Comparison of ENCODE assay signal across 1 cellular context in genomic region chr17:29931253-29931932, GRCh38.
TF ChIP-seq lines count a peak whose summit lies in the region.

No MANE protein-coding gene starts in this region.

TF ChIP-seq in HepG2, 621 proteins besides CTCF, POLR2A, EP300 and RAD21 (continued from another document):
- TF ChIP-seq, protein P1, sequence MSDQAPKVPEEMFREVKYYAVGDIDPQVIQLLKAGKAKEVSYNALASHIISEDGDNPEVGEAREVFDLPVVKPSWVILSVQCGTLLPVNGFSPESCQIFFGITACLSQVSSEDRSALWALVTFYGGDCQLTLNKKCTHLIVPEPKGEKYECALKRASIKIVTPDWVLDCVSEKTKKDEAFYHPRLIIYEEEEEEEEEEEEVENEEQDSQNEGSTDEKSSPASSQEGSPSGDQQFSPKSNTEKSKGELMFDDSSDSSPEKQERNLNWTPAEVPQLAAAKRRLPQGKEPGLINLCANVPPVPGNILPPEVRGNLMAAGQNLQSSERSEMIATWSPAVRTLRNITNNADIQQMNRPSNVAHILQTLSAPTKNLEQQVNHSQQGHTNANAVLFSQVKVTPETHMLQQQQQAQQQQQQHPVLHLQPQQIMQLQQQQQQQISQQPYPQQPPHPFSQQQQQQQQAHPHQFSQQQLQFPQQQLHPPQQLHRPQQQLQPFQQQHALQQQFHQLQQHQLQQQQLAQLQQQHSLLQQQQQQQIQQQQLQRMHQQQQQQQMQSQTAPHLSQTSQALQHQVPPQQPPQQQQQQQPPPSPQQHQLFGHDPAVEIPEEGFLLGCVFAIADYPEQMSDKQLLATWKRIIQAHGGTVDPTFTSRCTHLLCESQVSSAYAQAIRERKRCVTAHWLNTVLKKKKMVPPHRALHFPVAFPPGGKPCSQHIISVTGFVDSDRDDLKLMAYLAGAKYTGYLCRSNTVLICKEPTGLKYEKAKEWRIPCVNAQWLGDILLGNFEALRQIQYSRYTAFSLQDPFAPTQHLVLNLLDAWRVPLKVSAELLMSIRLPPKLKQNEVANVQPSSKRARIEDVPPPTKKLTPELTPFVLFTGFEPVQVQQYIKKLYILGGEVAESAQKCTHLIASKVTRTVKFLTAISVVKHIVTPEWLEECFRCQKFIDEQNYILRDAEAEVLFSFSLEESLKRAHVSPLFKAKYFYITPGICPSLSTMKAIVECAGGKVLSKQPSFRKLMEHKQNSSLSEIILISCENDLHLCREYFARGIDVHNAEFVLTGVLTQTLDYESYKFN (CRISPR knock-in tag; conservative IDR thresholded peaks at IDR 0.05): peak; percentile 44; the same call in 1 of the 2 replicates
- TF ChIP-seq FOXK1 (CRISPR knock-in tag; IDR thresholded peaks at IDR 0.05; ENCODE audit: borderline replicate concordance, low read depth) (peak; percentile 42; the same call in 1 of the 2 replicates), NFYB (CRISPR knock-in tag; IDR thresholded peaks at IDR 0.05) (no peak), MBD4 (IDR thresholded peaks at IDR 0.05; ENCODE audit: borderline replicate concordance, low read length) (0 out of 2 replicates have a peak, but pooled peaks have one; percentile 31), HNRNPLL (IDR thresholded peaks at IDR 0.05; ENCODE audit: low read depth, low read length, poor library complexity, severe bottlenecking) (no peak), HNF4A (CRISPR knock-in tag; IDR thresholded peaks at IDR 0.05) (peak; percentile 38; the same call in 1 of the 2 replicates), SIN3A (IDR thresholded peaks at IDR 0.05; ENCODE audit: borderline replicate concordance, low read depth, low read length) (peak; percentile 38; the same call in 1 of the 2 replicates), KAT8 (CRISPR knock-in tag; IDR thresholded peaks at IDR 0.05) (peak; percentile 43; the same call in 1 of the 2 replicates), THAP11 (CRISPR knock-in tag; IDR thresholded peaks at IDR 0.05) (peak; percentile 31), SAP130 (CRISPR knock-in tag; IDR thresholded peaks at IDR 0.05; ENCODE audit: low read depth) (peak; percentile 74), TAF1 (CRISPR knock-in tag; IDR thresholded peaks at IDR 0.05) (no peak), MED1 (CRISPR knock-in tag; IDR thresholded peaks at IDR 0.05) (peak; percentile 50; the same call in 1 of the 2 replicates), XBP1 (CRISPR knock-in tag; IDR thresholded peaks at IDR 0.05) (no peak), EZH2 (conservative IDR thresholded peaks at IDR 0.05; ENCODE audit: low read depth, low read length) (no peak), ISL2 (CRISPR knock-in tag; IDR thresholded peaks at IDR 0.05) (0 out of 2 replicates have a peak, but pooled peaks have one; percentile 23), SOX13 (IDR thresholded peaks at IDR 0.05) (no peak), SOX13 (CRISPR knock-in tag; conservative IDR thresholded peaks at IDR 0.05 in 1 of 2, IDR thresholded peaks at IDR 0.05 in 1 of 2) (peak in 1 of 2 experiments; percentile 22; a peak in 1 of 4 replicates), ZFX (CRISPR knock-in tag; IDR thresholded peaks at IDR 0.05; ENCODE audit: low read depth) (0 out of 2 replicates have a peak, but pooled peaks have one; percentile 14), HOXA9 (CRISPR knock-in tag; IDR thresholded peaks at IDR 0.05; ENCODE audit: borderline replicate concordance) (no peak), FOXJ3 (CRISPR knock-in tag; IDR thresholded peaks at IDR 0.05; ENCODE audit: borderline replicate concordance) (peak; percentile 41; the same call in 1 of the 2 replicates), RXRB (CRISPR knock-in tag; IDR thresholded peaks at IDR 0.05; ENCODE audit: borderline replicate concordance) (0 out of 2 replicates have a peak, but pooled peaks have one; percentile 32), ZNF652 (CRISPR knock-in tag; IDR thresholded peaks at IDR 0.05; ENCODE audit: borderline replicate concordance, low read depth) (peak; percentile 81; the same call in 1 of the 2 replicates), TARDBP (CRISPR knock-in tag; IDR thresholded peaks at IDR 0.05) (peak; percentile 23; the same call in 1 of the 2 replicates), STAG1 (CRISPR knock-in tag; IDR thresholded peaks at IDR 0.05) (peak; percentile 79), ELF1 (CRISPR knock-in tag; IDR thresholded peaks at IDR 0.05) (0 out of 2 replicates have a peak, but pooled peaks have one; percentile 34), SSRP1 (CRISPR knock-in tag; IDR thresholded peaks at IDR 0.05) (0 out of 2 replicates have a peak, but pooled peaks have one; percentile 25), HCFC1 (IDR thresholded peaks at IDR 0.05; ENCODE audit: low read depth, low read length) (no peak), FOXP1 (IDR thresholded peaks at IDR 0.05) (peak; percentile 56; the same call in 1 of the 2 replicates), FOXP1 (CRISPR knock-in tag; IDR thresholded peaks at IDR 0.05) (peak; percentile 89), HMG20A (CRISPR knock-in tag; IDR thresholded peaks at IDR 0.05; ENCODE audit: borderline replicate concordance) (peak; percentile 34; the same call in 1 of the 2 replicates), PCBP1 (IDR thresholded peaks at IDR 0.05; ENCODE audit: borderline replicate concordance, low read depth, low read length) (no peak), FOXO1 (CRISPR knock-in tag; IDR thresholded peaks at IDR 0.05) (peak; percentile 20; the same call in 1 of the 2 replicates), JARID2 (CRISPR knock-in tag; IDR thresholded peaks at IDR 0.05; ENCODE audit: insufficient replicate concordance) (no peak), HMGXB4 (CRISPR knock-in tag; IDR thresholded peaks at IDR 0.05; ENCODE audit: borderline replicate concordance in 1 of 2, low read depth in 1 of 2) (peak; percentile 68 to 84; a peak in 3 of 4 replicates), MIXL1 (CRISPR knock-in tag; IDR thresholded peaks at IDR 0.05) (peak; percentile 75), DNMT3B (CRISPR knock-in tag; conservative IDR thresholded peaks at IDR 0.05) (0 out of 2 replicates have a peak, but pooled peaks have one; percentile 50), PAX8 (CRISPR knock-in tag; IDR thresholded peaks at IDR 0.05; ENCODE audit: borderline replicate concordance) (no peak), ZNF552 (CRISPR knock-in tag; IDR thresholded peaks at IDR 0.05; ENCODE audit: borderline replicate concordance) (no peak)
- TF ChIP-seq, protein P2, sequence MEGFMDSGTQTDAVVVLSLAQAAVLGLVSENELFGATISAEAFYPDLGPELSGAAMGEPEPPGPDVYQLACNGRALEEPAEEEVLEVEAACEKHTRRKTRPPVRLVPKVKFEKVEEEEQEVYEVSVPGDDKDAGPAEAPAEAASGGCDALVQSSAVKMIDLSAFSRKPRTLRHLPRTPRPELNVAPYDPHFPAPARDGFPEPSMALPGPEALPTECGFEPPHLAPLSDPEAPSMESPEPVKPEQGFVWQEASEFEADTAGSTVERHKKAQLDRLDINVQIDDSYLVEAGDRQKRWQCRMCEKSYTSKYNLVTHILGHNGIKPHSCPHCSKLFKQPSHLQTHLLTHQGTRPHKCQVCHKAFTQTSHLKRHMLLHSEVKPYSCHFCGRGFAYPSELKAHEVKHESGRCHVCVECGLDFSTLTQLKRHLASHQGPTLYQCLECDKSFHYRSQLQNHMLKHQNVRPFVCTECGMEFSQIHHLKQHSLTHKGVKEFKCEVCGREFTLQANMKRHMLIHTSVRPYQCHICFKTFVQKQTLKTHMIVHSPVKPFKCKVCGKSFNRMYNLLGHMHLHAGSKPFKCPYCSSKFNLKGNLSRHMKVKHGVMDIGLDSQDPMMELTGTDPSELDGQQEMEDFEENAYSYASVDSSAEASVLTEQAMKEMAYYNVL (CRISPR knock-in tag; IDR thresholded peaks at IDR 0.05; ENCODE audit: borderline replicate concordance): peak; percentile 42; the same call in 1 of the 2 replicates
- TF ChIP-seq, protein P3, sequence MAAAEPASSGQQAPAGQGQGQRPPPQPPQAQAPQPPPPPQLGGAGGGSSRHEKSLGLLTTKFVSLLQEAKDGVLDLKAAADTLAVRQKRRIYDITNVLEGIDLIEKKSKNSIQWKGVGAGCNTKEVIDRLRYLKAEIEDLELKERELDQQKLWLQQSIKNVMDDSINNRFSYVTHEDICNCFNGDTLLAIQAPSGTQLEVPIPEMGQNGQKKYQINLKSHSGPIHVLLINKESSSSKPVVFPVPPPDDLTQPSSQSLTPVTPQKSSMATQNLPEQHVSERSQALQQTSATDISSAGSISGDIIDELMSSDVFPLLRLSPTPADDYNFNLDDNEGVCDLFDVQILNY (CRISPR knock-in tag; conservative IDR thresholded peaks at IDR 0.05): no peak
- TF ChIP-seq, protein P4, sequence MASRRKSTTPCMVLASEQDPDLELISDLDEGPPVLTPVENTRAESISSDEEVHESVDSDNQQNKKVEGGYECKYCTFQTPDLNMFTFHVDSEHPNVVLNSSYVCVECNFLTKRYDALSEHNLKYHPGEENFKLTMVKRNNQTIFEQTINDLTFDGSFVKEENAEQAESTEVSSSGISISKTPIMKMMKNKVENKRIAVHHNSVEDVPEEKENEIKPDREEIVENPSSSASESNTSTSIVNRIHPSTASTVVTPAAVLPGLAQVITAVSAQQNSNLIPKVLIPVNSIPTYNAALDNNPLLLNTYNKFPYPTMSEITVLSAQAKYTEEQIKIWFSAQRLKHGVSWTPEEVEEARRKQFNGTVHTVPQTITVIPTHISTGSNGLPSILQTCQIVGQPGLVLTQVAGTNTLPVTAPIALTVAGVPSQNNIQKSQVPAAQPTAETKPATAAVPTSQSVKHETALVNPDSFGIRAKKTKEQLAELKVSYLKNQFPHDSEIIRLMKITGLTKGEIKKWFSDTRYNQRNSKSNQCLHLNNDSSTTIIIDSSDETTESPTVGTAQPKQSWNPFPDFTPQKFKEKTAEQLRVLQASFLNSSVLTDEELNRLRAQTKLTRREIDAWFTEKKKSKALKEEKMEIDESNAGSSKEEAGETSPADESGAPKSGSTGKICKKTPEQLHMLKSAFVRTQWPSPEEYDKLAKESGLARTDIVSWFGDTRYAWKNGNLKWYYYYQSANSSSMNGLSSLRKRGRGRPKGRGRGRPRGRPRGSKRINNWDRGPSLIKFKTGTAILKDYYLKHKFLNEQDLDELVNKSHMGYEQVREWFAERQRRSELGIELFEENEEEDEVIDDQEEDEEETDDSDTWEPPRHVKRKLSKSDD (CRISPR knock-in tag; IDR thresholded peaks at IDR 0.05; ENCODE audit: low read depth): no peak
- TF ChIP-seq, protein P5, sequence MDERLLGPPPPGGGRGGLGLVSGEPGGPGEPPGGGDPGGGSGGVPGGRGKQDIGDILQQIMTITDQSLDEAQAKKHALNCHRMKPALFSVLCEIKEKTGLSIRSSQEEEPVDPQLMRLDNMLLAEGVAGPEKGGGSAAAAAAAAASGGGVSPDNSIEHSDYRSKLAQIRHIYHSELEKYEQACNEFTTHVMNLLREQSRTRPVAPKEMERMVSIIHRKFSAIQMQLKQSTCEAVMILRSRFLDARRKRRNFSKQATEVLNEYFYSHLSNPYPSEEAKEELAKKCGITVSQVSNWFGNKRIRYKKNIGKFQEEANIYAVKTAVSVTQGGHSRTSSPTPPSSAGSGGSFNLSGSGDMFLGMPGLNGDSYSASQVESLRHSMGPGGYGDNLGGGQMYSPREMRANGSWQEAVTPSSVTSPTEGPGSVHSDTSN (CRISPR knock-in tag; IDR thresholded peaks at IDR 0.05): 0 out of 2 replicates have a peak, but pooled peaks have one; percentile 15
- TF ChIP-seq, protein P6, sequence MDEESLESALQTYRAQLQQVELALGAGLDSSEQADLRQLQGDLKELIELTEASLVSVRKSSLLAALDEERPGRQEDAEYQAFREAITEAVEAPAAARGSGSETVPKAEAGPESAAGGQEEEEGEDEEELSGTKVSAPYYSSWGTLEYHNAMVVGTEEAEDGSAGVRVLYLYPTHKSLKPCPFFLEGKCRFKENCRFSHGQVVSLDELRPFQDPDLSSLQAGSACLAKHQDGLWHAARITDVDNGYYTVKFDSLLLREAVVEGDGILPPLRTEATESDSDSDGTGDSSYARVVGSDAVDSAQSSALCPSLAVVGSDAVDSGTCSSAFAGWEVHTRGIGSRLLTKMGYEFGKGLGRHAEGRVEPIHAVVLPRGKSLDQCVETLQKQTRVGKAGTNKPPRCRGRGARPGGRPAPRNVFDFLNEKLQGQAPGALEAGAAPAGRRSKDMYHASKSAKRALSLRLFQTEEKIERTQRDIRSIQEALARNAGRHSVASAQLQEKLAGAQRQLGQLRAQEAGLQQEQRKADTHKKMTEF (CRISPR knock-in tag; IDR thresholded peaks at IDR 0.05): no peak
- TF ChIP-seq, protein P7, sequence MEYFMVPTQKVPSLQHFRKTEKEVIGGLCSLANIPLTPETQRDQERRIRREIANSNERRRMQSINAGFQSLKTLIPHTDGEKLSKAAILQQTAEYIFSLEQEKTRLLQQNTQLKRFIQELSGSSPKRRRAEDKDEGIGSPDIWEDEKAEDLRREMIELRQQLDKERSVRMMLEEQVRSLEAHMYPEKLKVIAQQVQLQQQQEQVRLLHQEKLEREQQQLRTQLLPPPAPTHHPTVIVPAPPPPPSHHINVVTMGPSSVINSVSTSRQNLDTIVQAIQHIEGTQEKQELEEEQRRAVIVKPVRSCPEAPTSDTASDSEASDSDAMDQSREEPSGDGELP (IDR thresholded peaks at IDR 0.05; ENCODE audit: borderline replicate concordance, low read depth): peak; percentile 90
- TF ChIP-seq, protein P8, sequence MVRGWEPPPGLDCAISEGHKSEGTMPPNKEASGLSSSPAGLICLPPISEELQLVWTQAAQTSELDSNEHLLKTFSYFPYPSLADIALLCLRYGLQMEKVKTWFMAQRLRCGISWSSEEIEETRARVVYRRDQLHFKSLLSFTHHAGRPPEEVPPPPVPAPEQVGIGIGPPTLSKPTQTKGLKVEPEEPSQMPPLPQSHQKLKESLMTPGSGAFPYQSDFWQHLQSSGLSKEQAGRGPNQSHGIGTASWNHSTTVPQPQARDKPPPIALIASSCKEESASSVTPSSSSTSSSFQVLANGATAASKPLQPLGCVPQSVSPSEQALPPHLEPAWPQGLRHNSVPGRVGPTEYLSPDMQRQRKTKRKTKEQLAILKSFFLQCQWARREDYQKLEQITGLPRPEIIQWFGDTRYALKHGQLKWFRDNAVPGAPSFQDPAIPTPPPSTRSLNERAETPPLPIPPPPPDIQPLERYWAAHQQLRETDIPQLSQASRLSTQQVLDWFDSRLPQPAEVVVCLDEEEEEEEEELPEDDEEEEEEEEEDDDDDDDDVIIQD (CRISPR knock-in tag; IDR thresholded peaks at IDR 0.05; ENCODE audit: low read depth): 0 out of 2 replicates have a peak, but pooled peaks have one; percentile 15
